3 cellular contexts compared by ENCODE assay signal in the genomic region with DNA sequence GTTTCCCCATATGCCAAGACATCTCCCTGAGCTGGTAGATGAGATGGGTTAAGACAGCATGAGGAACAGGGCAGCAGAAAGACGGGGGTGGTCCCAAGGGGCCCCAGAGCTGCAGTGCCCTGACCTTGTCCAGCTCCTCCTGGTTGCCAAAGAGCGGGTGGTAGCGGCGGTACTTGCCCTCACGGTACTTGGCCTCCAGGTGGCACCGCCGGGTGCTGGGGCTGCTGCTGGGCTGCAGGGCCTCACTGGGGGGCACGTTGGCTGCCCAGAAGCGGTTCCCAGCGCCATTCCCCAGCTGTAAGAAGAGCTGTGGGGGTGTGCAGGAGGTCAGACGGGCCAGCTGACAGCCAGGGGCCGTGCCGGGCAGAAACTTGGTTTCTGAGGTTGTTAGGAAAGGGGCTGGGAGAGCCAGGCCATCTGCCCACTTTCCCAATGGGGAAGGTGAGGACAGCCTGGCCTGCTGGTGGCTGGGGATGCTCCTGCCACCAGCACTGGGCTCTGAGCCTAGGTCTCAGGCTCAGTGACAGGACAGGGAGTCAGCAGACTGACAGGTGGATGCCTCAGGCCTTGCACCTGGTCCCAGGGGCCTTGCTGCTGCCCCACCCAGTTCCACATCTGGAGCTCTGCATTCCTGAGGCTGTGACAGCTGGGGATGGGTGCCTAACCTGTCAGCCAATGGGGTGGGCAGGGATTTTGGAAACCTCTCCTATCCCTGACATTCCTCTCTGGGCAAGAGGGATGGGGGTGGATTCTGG.
TF ChIP-seq lines count a peak whose summit lies in the region.

No MANE protein-coding gene starts in this region.

TF ChIP-seq in SK-N-SH, 30 proteins besides CTCF, POLR2A, EP300 and RAD21:
- TF ChIP-seq MXI1 (IDR thresholded peaks at IDR 0.05; ENCODE audit: low read depth, low read length): no peak
- TF ChIP-seq ELF1 (IDR thresholded peaks at IDR 0.05): no peak
- no peak for TF ChIP-seq NFIC (IDR thresholded peaks at IDR 0.05; ENCODE audit: borderline replicate concordance)
- TF ChIP-seq, protein P1, sequence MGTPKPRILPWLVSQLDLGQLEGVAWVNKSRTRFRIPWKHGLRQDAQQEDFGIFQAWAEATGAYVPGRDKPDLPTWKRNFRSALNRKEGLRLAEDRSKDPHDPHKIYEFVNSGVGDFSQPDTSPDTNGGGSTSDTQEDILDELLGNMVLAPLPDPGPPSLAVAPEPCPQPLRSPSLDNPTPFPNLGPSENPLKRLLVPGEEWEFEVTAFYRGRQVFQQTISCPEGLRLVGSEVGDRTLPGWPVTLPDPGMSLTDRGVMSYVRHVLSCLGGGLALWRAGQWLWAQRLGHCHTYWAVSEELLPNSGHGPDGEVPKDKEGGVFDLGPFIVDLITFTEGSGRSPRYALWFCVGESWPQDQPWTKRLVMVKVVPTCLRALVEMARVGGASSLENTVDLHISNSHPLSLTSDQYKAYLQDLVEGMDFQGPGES (IDR thresholded peaks at IDR 0.05; ENCODE audit: low read depth, low read length): no peak
- no peak for TF ChIP-seq TCF12 (IDR thresholded peaks at IDR 0.05)
- TF ChIP-seq, protein P2, sequence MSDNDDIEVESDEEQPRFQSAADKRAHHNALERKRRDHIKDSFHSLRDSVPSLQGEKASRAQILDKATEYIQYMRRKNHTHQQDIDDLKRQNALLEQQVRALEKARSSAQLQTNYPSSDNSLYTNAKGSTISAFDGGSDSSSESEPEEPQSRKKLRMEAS (IDR thresholded peaks at IDR 0.05; ENCODE audit: low read depth): no peak
- no peak for TF ChIP-seq YY1 (IDR thresholded peaks at IDR 0.05; ENCODE audit: low read depth)
- TF ChIP-seq FOXJ3 (CRISPR knock-in tag; IDR thresholded peaks at IDR 0.05): no peak

TF ChIP-seq in SK-N-SH treated with all-trans-retinoic acid at 6 μM for 48 hours, 23 proteins besides CTCF, POLR2A, EP300 and RAD21:
- TF ChIP-seq RARB (CRISPR knock-in tag; IDR thresholded peaks at IDR 0.05) (no peak), ZNF565 (CRISPR knock-in tag; conservative IDR thresholded peaks at IDR 0.05; ENCODE audit: low read depth) (no peak), SNAI2 (CRISPR knock-in tag; IDR thresholded peaks at IDR 0.05) (no peak), TCF4 (CRISPR knock-in tag; IDR thresholded peaks at IDR 0.05; ENCODE audit: borderline replicate concordance) (no peak), ZNF8 (CRISPR knock-in tag; IDR thresholded peaks at IDR 0.05) (no peak), ARNTL (CRISPR knock-in tag; IDR thresholded peaks at IDR 0.05; ENCODE audit: borderline replicate concordance, low read depth) (no peak), ZC3H10 (CRISPR knock-in tag; IDR thresholded peaks at IDR 0.05) (no peak), OSR1 (CRISPR knock-in tag; IDR thresholded peaks at IDR 0.05) (no peak), GLIS3 (CRISPR knock-in tag; IDR thresholded peaks at IDR 0.05) (no peak), CSDC2 (CRISPR knock-in tag; IDR thresholded peaks at IDR 0.05) (no peak), BACH2 (CRISPR knock-in tag; IDR thresholded peaks at IDR 0.05; ENCODE audit: borderline replicate concordance) (no peak)
- TF ChIP-seq, protein P3, sequence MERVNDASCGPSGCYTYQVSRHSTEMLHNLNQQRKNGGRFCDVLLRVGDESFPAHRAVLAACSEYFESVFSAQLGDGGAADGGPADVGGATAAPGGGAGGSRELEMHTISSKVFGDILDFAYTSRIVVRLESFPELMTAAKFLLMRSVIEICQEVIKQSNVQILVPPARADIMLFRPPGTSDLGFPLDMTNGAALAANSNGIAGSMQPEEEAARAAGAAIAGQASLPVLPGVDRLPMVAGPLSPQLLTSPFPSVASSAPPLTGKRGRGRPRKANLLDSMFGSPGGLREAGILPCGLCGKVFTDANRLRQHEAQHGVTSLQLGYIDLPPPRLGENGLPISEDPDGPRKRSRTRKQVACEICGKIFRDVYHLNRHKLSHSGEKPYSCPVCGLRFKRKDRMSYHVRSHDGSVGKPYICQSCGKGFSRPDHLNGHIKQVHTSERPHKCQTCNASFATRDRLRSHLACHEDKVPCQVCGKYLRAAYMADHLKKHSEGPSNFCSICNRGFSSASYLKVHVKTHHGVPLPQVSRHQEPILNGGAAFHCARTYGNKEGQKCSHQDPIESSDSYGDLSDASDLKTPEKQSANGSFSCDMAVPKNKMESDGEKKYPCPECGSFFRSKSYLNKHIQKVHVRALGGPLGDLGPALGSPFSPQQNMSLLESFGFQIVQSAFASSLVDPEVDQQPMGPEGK (CRISPR knock-in tag; IDR thresholded peaks at IDR 0.05; ENCODE audit: borderline replicate concordance): no peak
- TF ChIP-seq, protein P4, sequence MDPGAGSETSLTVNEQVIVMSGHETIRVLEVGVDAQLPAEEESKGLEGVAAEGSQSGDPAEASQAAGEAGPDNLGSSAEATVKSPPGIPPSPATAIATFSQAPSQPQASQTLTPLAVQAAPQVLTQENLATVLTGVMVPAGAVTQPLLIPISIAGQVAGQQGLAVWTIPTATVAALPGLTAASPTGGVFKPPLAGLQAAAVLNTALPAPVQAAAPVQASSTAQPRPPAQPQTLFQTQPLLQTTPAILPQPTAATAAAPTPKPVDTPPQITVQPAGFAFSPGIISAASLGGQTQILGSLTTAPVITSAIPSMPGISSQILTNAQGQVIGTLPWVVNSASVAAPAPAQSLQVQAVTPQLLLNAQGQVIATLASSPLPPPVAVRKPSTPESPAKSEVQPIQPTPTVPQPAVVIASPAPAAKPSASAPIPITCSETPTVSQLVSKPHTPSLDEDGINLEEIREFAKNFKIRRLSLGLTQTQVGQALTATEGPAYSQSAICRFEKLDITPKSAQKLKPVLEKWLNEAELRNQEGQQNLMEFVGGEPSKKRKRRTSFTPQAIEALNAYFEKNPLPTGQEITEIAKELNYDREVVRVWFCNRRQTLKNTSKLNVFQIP (CRISPR knock-in tag; IDR thresholded peaks at IDR 0.05; ENCODE audit: borderline replicate concordance, low read depth): no peak

TF ChIP-seq in K562, 482 proteins besides CTCF, POLR2A, EP300 and RAD21:
- TF ChIP-seq, protein P5, sequence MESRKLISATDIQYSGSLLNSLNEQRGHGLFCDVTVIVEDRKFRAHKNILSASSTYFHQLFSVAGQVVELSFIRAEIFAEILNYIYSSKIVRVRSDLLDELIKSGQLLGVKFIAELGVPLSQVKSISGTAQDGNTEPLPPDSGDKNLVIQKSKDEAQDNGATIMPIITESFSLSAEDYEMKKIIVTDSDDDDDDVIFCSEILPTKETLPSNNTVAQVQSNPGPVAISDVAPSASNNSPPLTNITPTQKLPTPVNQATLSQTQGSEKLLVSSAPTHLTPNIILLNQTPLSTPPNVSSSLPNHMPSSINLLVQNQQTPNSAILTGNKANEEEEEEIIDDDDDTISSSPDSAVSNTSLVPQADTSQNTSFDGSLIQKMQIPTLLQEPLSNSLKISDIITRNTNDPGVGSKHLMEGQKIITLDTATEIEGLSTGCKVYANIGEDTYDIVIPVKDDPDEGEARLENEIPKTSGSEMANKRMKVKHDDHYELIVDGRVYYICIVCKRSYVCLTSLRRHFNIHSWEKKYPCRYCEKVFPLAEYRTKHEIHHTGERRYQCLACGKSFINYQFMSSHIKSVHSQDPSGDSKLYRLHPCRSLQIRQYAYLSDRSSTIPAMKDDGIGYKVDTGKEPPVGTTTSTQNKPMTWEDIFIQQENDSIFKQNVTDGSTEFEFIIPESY (CRISPR knock-in tag; IDR thresholded peaks at IDR 0.05): peak; percentile 86
- TF ChIP-seq, protein P6, sequence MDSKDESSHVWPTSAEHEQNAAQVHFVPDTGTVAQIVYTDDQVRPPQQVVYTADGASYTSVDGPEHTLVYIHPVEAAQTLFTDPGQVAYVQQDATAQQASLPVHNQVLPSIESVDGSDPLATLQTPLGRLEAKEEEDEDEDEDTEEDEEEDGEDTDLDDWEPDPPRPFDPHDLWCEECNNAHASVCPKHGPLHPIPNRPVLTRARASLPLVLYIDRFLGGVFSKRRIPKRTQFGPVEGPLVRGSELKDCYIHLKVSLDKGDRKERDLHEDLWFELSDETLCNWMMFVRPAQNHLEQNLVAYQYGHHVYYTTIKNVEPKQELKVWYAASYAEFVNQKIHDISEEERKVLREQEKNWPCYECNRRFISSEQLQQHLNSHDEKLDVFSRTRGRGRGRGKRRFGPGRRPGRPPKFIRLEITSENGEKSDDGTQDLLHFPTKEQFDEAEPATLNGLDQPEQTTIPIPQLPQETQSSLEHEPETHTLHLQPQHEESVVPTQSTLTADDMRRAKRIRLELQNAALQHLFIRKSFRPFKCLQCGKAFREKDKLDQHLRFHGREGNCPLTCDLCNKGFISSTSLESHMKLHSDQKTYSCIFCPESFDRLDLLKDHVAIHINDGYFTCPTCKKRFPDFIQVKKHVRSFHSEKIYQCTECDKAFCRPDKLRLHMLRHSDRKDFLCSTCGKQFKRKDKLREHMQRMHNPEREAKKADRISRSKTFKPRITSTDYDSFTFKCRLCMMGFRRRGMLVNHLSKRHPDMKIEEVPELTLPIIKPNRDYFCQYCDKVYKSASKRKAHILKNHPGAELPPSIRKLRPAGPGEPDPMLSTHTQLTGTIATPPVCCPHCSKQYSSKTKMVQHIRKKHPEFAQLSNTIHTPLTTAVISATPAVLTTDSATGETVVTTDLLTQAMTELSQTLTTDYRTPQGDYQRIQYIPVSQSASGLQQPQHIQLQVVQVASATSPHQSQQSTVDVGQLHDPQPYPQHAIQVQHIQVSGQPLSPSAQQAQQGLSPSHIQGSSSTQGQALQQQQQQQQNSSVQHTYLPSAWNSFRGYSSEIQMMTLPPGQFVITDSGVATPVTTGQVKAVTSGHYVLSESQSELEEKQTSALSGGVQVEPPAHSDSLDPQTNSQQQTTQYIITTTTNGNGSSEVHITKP (IDR thresholded peaks at IDR 0.05; ENCODE audit: partially characterized antibody): no peak
- TF ChIP-seq, protein P7, sequence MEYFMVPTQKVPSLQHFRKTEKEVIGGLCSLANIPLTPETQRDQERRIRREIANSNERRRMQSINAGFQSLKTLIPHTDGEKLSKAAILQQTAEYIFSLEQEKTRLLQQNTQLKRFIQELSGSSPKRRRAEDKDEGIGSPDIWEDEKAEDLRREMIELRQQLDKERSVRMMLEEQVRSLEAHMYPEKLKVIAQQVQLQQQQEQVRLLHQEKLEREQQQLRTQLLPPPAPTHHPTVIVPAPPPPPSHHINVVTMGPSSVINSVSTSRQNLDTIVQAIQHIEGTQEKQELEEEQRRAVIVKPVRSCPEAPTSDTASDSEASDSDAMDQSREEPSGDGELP (CRISPR knock-in tag; IDR thresholded peaks at IDR 0.05; ENCODE audit: borderline replicate concordance): peak; percentile 31; the same call in 1 of the 2 replicates
- peak; percentile 39; the same call in 1 of the 2 replicates for TF ChIP-seq POLR2G (IDR thresholded peaks at IDR 0.05; ENCODE audit: low read depth, low read length)
